2 cellular contexts compared by ENCODE assay signal in genomic region chr6:48212501-48212900, GRCh38.
TF ChIP-seq lines count a peak whose summit lies in the region.

No MANE protein-coding gene starts in this region.

TF ChIP-seq in HepG2, 621 proteins besides CTCF, POLR2A, EP300 and RAD21 (continued from another document):
- TF ChIP-seq CREB1 (IDR thresholded peaks at IDR 0.05): no peak
- TF ChIP-seq CREB1 (CRISPR knock-in tag; IDR thresholded peaks at IDR 0.05): no peak
- no peak for TF ChIP-seq ZNF333 (CRISPR knock-in tag; IDR thresholded peaks at IDR 0.05; ENCODE audit: borderline replicate concordance)
- no peak for TF ChIP-seq RFX1 (IDR thresholded peaks at IDR 0.05)
- no peak for TF ChIP-seq SETDB1 (CRISPR knock-in tag; IDR thresholded peaks at IDR 0.05; ENCODE audit: borderline replicate concordance)

TF ChIP-seq in GM12878, 131 proteins besides CTCF, POLR2A, EP300 and RAD21 (continued from another document):
- TF ChIP-seq TBL1XR1 (IDR thresholded peaks at IDR 0.05; ENCODE audit: low read depth, low read length) (no peak), E2F4 (IDR thresholded peaks at IDR 0.05; ENCODE audit: low read depth, low read length) (no peak), HDAC2 (IDR thresholded peaks at IDR 0.05) (no peak), FOXM1 (IDR thresholded peaks at IDR 0.05; ENCODE audit: low read depth, low read length) (no peak), ATF7 (IDR thresholded peaks at IDR 0.05; ENCODE audit: low read depth) (no peak), EZH2 (IDR thresholded peaks at IDR 0.05; ENCODE audit: borderline replicate concordance, control insufficient read depth, low read depth, low read length) (no peak)
